Comparison of ENCODE assay signal across 20 cellular contexts in genomic region chr19:57290970-57291369, GRCh38.
"Had no signal": no experiment of that assay in that cellular context is flagged by ENCODE, and none has a peak within 500 bp of the region (broad histone marks: within the 10 kb centered on the region; RNA-seq: fewer than 3 reads in every experiment).

No MANE protein-coding gene starts in this region.

- H3K9me3 ChIP-seq: testis had no signal

- H3K4me1 ChIP-seq: psoas muscle, testis, tibial nerve had no signal

- H3K27me3 ChIP-seq: heart left ventricle, neutrophil, spleen, testis, tibial nerve had no signal

- DNase-seq: endodermal cell; foreskin melanocyte; heart left ventricle; hippocampal formation; left colon; left ventricle myocardium superior; naive thymus-derived CD8-positive, alpha-beta T cell; psoas muscle; retina; spleen; stimulated activated CD4-positive, alpha-beta T cell treated with anti-CD3 and anti-CD28 coated beads, Interleukin-15, amount 100 ng/mL, for 24 hours; stimulated activated CD4-positive, alpha-beta T cell treated with anti-CD3 and anti-CD28 coated beads, Interleukin-1b, Interleukin-23, amount 100 ng/mL, for 48 hours; stimulated activated CD4-positive, alpha-beta T cell treated with anti-CD3 and anti-CD28 coated beads, Interleukin-4, amount 100 ng/mL, for 24 hours; stimulated activated naive B cell treated with anti-CD40 and anti-IgM and Interleukin-4, amounts not matched to agents 10 μg/mL and 1 μg/mL and 100 μg/mL, for 72 hours; stimulated activated naive CD8-positive, alpha-beta T cell treated with anti-CD3 and anti-CD28 coated beads, Interleukin-15, amount 100 ng/mL, for 72 hours; testis had no signal

- H3K27ac Mint-ChIP-seq: dendritic cell treated with granulocyte-macrophage colony-stimulating factor and Interleukin-4, amounts not matched to agents 40 ng/mL and 50 ng/mL, for 4 days; endodermal cell; naive thymus-derived CD8-positive, alpha-beta T cell; stimulated activated naive B cell treated with anti-CD40 and anti-IgM and Interleukin-4, amounts not matched to agents 10 μg/mL and 1 μg/mL and 100 μg/mL, for 72 hours had no signal

- ATAC-seq: heart left ventricle; left colon; left ventricle myocardium superior; naive thymus-derived CD8-positive, alpha-beta T cell; psoas muscle; sciatic nerve; stimulated activated naive B cell treated with anti-CD40 and anti-IgM and Interleukin-4, amounts not matched to agents 10 μg/mL and 1 μg/mL and 100 μg/mL, for 72 hours; stimulated activated naive CD8-positive, alpha-beta T cell treated with anti-CD3 and anti-CD28 coated beads, Interleukin-15, amount 100 ng/mL, for 72 hours had no signal

- H3K4me3 Mint-ChIP-seq: dendritic cell treated with granulocyte-macrophage colony-stimulating factor and Interleukin-4, amounts not matched to agents 40 ng/mL and 50 ng/mL, for 4 days; endodermal cell; stimulated activated naive B cell treated with anti-CD40 and anti-IgM and Interleukin-4, amounts not matched to agents 10 μg/mL and 1 μg/mL and 100 μg/mL, for 72 hours; stimulated activated naive CD8-positive, alpha-beta T cell treated with anti-CD3 and anti-CD28 coated beads, Interleukin-15, amount 100 ng/mL, for 72 hours had no signal

- H3K27me3 Mint-ChIP-seq: dendritic cell treated with granulocyte-macrophage colony-stimulating factor and Interleukin-4, amounts not matched to agents 40 ng/mL and 50 ng/mL, for 4 days; naive thymus-derived CD8-positive, alpha-beta T cell; stimulated activated naive B cell treated with anti-CD40 and anti-IgM and Interleukin-4, amounts not matched to agents 10 μg/mL and 1 μg/mL and 100 μg/mL, for 72 hours; stimulated activated naive CD8-positive, alpha-beta T cell treated with anti-CD3 and anti-CD28 coated beads, Interleukin-15, amount 100 ng/mL, for 72 hours had no signal

- H3K4me3 ChIP-seq: heart left ventricle, psoas muscle, testis, tibial nerve had no signal

- H3K4me1 Mint-ChIP-seq: endodermal cell; stimulated activated naive CD8-positive, alpha-beta T cell treated with anti-CD3 and anti-CD28 coated beads, Interleukin-15, amount 100 ng/mL, for 72 hours had no signal

- H3K27ac ChIP-seq: heart left ventricle, neutrophil, psoas muscle, spleen, testis, tibial nerve had no signal
